Comparison of ENCODE assay signal across 1 cellular context in genomic region chr20:16574656-16575355, GRCh38.
A peak's percentile ranks its signal among the peaks of the same experiment; 100 is the strongest.
TF ChIP-seq lines count a peak whose summit lies in the region.

No MANE protein-coding gene starts in this region.

TF ChIP-seq in HEK293, 187 proteins besides CTCF, POLR2A, EP300 and RAD21 (continued from another document and continues in another):
- TF ChIP-seq, protein P1, sequence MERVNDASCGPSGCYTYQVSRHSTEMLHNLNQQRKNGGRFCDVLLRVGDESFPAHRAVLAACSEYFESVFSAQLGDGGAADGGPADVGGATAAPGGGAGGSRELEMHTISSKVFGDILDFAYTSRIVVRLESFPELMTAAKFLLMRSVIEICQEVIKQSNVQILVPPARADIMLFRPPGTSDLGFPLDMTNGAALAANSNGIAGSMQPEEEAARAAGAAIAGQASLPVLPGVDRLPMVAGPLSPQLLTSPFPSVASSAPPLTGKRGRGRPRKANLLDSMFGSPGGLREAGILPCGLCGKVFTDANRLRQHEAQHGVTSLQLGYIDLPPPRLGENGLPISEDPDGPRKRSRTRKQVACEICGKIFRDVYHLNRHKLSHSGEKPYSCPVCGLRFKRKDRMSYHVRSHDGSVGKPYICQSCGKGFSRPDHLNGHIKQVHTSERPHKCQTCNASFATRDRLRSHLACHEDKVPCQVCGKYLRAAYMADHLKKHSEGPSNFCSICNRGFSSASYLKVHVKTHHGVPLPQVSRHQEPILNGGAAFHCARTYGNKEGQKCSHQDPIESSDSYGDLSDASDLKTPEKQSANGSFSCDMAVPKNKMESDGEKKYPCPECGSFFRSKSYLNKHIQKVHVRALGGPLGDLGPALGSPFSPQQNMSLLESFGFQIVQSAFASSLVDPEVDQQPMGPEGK (tag by site-specific recombination; IDR thresholded peaks at IDR 0.05) = 0 out of 2 replicates have a peak, but pooled peaks have one; percentile 45
- TF ChIP-seq KLF8 (tag by site-specific recombination; IDR thresholded peaks at IDR 0.05) (peak; percentile 64), ZNF2 (tag by site-specific recombination; IDR thresholded peaks at IDR 0.05) (no peak), ZFHX2 (tag by site-specific recombination; conservative IDR thresholded peaks at IDR 0.05) (0 out of 2 replicates have a peak, but pooled peaks have one; percentile 6), MEIS1 (CRISPR knock-in tag; IDR thresholded peaks at IDR 0.05; ENCODE audit: borderline replicate concordance) (no peak), ZFP3 (tag by site-specific recombination; IDR thresholded peaks at IDR 0.05; ENCODE audit: low read depth) (no peak), KLF9 (tag by site-specific recombination; IDR thresholded peaks at IDR 0.05; ENCODE audit: low read depth) (0 out of 2 replicates have a peak, but pooled peaks have one; percentile 41), TCF7L2 (IDR thresholded peaks at IDR 0.05; ENCODE audit: borderline replicate concordance, low read depth, low read length) (no peak), ZNF830 (tag by site-specific recombination; IDR thresholded peaks at IDR 0.05; ENCODE audit: low read depth) (no peak), ZNF610 (tag by site-specific recombination; IDR thresholded peaks at IDR 0.05; ENCODE audit: borderline replicate concordance) (peak; percentile 69; the same call in 1 of the 2 replicates), ZNF24 (tag by site-specific recombination; IDR thresholded peaks at IDR 0.05) (no peak), ZNF623 (tag by site-specific recombination; IDR thresholded peaks at IDR 0.05) (no peak), ZBTB26 (tag by site-specific recombination; optimal IDR thresholded peaks at IDR 0.05) (peak; percentile 48), ZNF26 (tag by site-specific recombination; IDR thresholded peaks at IDR 0.05) (no peak), SALL2 (tag by site-specific recombination; IDR thresholded peaks at IDR 0.05; ENCODE audit: borderline replicate concordance) (no peak), ZBTB49 (tag by site-specific recombination; IDR thresholded peaks at IDR 0.05; ENCODE audit: low read depth) (no peak), SCRT2 (tag by site-specific recombination; IDR thresholded peaks at IDR 0.05) (no peak), ZNF548 (tag by site-specific recombination; IDR thresholded peaks at IDR 0.05) (no peak), ZBTB8A (tag by site-specific recombination; IDR thresholded peaks at IDR 0.05) (no peak), ZNF48 (tag by site-specific recombination; IDR thresholded peaks at IDR 0.05) (no peak), SP3 (tag by site-specific recombination; IDR thresholded peaks at IDR 0.05) (peak; percentile 36), ZNF341 (tag by site-specific recombination; IDR thresholded peaks at IDR 0.05; ENCODE audit: low read depth) (peak; percentile 49), ZNF501 (tag by site-specific recombination; IDR thresholded peaks at IDR 0.05) (no peak), ZFP41 (tag by site-specific recombination; IDR thresholded peaks at IDR 0.05; ENCODE audit: borderline replicate concordance) (no peak), EGR2 (tag by site-specific recombination; IDR thresholded peaks at IDR 0.05; ENCODE audit: low read depth) (no peak), ZNF311 (tag by site-specific recombination; IDR thresholded peaks at IDR 0.05; ENCODE audit: borderline replicate concordance) (no peak), ZNF155 (tag by site-specific recombination; IDR thresholded peaks at IDR 0.05) (no peak), ZNF555 (tag by site-specific recombination; conservative IDR thresholded peaks at IDR 0.05) (no peak), KLF7 (tag by site-specific recombination; IDR thresholded peaks at IDR 0.05; ENCODE audit: borderline replicate concordance) (no peak), ZNF280D (tag by site-specific recombination; IDR thresholded peaks at IDR 0.05) (no peak), ZNF175 (tag by site-specific recombination; IDR thresholded peaks at IDR 0.05) (no peak), ZNF16 (tag by site-specific recombination; IDR thresholded peaks at IDR 0.05; ENCODE audit: low read depth) (no peak), ZNF629 (tag by site-specific recombination; IDR thresholded peaks at IDR 0.05) (no peak), ZNF10 (tag by site-specific recombination; IDR thresholded peaks at IDR 0.05) (no peak), ZNF350 (tag by site-specific recombination; IDR thresholded peaks at IDR 0.05) (no peak), ZNF776 (tag by site-specific recombination; IDR thresholded peaks at IDR 0.05; ENCODE audit: borderline replicate concordance) (no peak), ZNF221 (tag by site-specific recombination; IDR thresholded peaks at IDR 0.05; ENCODE audit: borderline replicate concordance) (no peak), ZNF23 (tag by site-specific recombination; IDR thresholded peaks at IDR 0.05; ENCODE audit: borderline replicate concordance) (no peak)
- TF ChIP-seq, protein P2, sequence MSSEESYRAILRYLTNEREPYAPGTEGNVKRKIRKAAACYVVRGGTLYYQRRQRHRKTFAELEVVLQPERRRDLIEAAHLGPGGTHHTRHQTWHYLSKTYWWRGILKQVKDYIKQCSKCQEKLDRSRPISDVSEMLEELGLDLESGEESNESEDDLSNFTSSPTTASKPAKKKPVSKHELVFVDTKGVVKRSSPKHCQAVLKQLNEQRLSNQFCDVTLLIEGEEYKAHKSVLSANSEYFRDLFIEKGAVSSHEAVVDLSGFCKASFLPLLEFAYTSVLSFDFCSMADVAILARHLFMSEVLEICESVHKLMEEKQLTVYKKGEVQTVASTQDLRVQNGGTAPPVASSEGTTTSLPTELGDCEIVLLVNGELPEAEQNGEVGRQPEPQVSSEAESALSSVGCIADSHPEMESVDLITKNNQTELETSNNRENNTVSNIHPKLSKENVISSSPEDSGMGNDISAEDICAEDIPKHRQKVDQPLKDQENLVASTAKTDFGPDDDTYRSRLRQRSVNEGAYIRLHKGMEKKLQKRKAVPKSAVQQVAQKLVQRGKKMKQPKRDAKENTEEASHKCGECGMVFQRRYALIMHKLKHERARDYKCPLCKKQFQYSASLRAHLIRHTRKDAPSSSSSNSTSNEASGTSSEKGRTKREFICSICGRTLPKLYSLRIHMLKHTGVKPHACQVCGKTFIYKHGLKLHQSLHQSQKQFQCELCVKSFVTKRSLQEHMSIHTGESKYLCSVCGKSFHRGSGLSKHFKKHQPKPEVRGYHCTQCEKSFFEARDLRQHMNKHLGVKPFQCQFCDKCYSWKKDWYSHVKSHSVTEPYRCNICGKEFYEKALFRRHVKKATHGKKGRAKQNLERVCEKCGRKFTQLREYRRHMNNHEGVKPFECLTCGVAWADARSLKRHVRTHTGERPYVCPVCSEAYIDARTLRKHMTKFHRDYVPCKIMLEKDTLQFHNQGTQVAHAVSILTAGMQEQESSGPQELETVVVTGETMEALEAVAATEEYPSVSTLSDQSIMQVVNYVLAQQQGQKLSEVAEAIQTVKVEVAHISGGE (tag by site-specific recombination; conservative IDR thresholded peaks at IDR 0.05; ENCODE audit: low read depth) = no peak
- TF ChIP-seq, protein P3, sequence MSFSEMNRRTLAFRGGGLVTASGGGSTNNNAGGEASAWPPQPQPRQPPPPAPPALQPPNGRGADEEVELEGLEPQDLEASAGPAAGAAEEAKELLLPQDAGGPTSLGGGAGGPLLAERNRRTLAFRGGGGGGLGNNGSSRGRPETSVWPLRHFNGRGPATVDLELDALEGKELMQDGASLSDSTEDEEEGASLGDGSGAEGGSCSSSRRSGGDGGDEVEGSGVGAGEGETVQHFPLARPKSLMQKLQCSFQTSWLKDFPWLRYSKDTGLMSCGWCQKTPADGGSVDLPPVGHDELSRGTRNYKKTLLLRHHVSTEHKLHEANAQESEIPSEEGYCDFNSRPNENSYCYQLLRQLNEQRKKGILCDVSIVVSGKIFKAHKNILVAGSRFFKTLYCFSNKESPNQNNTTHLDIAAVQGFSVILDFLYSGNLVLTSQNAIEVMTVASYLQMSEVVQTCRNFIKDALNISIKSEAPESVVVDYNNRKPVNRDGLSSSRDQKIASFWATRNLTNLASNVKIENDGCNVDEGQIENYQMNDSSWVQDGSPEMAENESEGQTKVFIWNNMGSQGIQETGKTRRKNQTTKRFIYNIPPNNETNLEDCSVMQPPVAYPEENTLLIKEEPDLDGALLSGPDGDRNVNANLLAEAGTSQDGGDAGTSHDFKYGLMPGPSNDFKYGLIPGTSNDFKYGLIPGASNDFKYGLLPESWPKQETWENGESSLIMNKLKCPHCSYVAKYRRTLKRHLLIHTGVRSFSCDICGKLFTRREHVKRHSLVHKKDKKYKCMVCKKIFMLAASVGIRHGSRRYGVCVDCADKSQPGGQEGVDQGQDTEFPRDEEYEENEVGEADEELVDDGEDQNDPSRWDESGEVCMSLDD (tag by site-specific recombination; IDR thresholded peaks at IDR 0.05) = no peak
- TF ChIP-seq, protein P4, sequence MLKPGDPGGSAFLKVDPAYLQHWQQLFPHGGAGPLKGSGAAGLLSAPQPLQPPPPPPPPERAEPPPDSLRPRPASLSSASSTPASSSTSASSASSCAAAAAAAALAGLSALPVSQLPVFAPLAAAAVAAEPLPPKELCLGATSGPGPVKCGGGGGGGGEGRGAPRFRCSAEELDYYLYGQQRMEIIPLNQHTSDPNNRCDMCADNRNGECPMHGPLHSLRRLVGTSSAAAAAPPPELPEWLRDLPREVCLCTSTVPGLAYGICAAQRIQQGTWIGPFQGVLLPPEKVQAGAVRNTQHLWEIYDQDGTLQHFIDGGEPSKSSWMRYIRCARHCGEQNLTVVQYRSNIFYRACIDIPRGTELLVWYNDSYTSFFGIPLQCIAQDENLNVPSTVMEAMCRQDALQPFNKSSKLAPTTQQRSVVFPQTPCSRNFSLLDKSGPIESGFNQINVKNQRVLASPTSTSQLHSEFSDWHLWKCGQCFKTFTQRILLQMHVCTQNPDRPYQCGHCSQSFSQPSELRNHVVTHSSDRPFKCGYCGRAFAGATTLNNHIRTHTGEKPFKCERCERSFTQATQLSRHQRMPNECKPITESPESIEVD (tag by site-specific recombination; IDR thresholded peaks at IDR 0.05) = no peak
- TF ChIP-seq, protein P5, sequence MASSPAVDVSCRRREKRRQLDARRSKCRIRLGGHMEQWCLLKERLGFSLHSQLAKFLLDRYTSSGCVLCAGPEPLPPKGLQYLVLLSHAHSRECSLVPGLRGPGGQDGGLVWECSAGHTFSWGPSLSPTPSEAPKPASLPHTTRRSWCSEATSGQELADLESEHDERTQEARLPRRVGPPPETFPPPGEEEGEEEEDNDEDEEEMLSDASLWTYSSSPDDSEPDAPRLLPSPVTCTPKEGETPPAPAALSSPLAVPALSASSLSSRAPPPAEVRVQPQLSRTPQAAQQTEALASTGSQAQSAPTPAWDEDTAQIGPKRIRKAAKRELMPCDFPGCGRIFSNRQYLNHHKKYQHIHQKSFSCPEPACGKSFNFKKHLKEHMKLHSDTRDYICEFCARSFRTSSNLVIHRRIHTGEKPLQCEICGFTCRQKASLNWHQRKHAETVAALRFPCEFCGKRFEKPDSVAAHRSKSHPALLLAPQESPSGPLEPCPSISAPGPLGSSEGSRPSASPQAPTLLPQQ (tag by site-specific recombination; IDR thresholded peaks at IDR 0.05) = 0 out of 2 replicates have a peak, but pooled peaks have one; percentile 34
